In genomic region chr13:43786766-43787517, GRCh38 we compare ENCODE assay signal across 8 cellular contexts. TPM values are rescaled to one million over a fixed set of nuclear protein-coding genes. Genes with fewer than 3 reads are reported as not detected.
DNase-seq lines count a peak whose midpoint lies in the region; TF ChIP-seq lines count a peak whose summit lies in the region.

TSS of gene ENOX1 (minus strand) at chr13:43786972.

- H3K27ac ChIP-seq in A673 (ENCODE audit: low read depth, low read length, poor library complexity, severe bottlenecking) (no peak within 1 kb of the TSS), endodermal cell (ENCODE audit: low read depth, low read length) (no peak within 1 kb of the TSS), stomach (peak within 1 kb of the TSS; percentile 41 to 83 (median 64))

- H3K9me3 ChIP-seq in A673 (ENCODE audit: low read depth, low read length, poor library complexity, severe bottlenecking) (no peaks in the 10 kb centered on the region), MG63 (no peaks in the 10 kb centered on the region), endodermal cell (ENCODE audit: control insufficient read depth, low read length) (no peaks in the 10 kb centered on the region), stomach (no peaks in the 10 kb centered on the region)

- H3K4me1 Mint-ChIP-seq in endodermal cell: peaks cover 5% of the 10 kb centered on the region

- no peak within 1 kb of the TSS for H3K27ac Mint-ChIP-seq in endodermal cell

- TF ChIP-seq EP300 in stomach (IDR thresholded peaks at IDR 0.05): no peak

- 0 to 1% methylated on average over 6 to 93 of the region's 93 CpGs for WGBS in endodermal cell (ENCODE audit: insufficient coverage in 1 of 2, insufficient read length in 1 of 2), 2 experiments
- WGBS in stomach, 5 donors: 0 to 1% (median 1%) methylated on average over 55 to 93 of the region's 93 CpGs

- no peak for TF ChIP-seq POLR2A in stomach (IDR thresholded peaks at IDR 0.05)

- TF ChIP-seq CTCF in A673 (conservative IDR thresholded peaks at IDR 0.05; ENCODE audit: low read depth, low read length): peak; percentile 38; the same call in 1 of the 2 replicates
- peak; percentile 24 for TF ChIP-seq CTCF in GM10248 (IDR thresholded peaks at IDR 0.05; ENCODE audit: control extremely low read depth, extremely low read depth, low read depth, missing control alignments)
- no peak for TF ChIP-seq CTCF in WI38 (IDR thresholded peaks at IDR 0.05; ENCODE audit: low read depth, low read length)
- peak; percentile 44 for TF ChIP-seq CTCF in endodermal cell (conservative IDR thresholded peaks at IDR 0.05)
- TF ChIP-seq CTCF in stomach (IDR thresholded peaks at IDR 0.05): no peak

- CTCF ChIA-PET in A673 (lab: Charles Lee): interaction anchor here (0.7 to 1.0 kb wide), 2 partner anchors 486 to 701 kb away, joined by 3 to 6 read pairs; no protein-coding TSS in a partner anchor
- CTCF ChIA-PET in GM10248 (lab: Yijun Ruan, JAX): interaction anchor here (0.8 to 1.0 kb wide), 2 partner anchors 13 to 16 kb away, joined by 3 to 4 read pairs; no protein-coding TSS in a partner anchor

- H3K9me3 Mint-ChIP-seq in endodermal cell: no peaks in the 10 kb centered on the region

- H3K27me3 Mint-ChIP-seq in endodermal cell (ENCODE audit: insufficient read depth): peaks cover 64% of the 10 kb centered on the region

- peaks cover 4% of the 10 kb centered on the region for H3K4me1 ChIP-seq in A673 (ENCODE audit: insufficient read depth, low read length, poor library complexity, severe bottlenecking)
- H3K4me1 ChIP-seq in endodermal cell (ENCODE audit: control insufficient read depth, insufficient read depth, low read length): no peaks in the 10 kb centered on the region
- peaks cover 7 to 34% (median 32%) of the 10 kb centered on the region in 4 donors for H3K4me1 ChIP-seq in stomach

- POLR2A ChIA-PET in A673 (lab: Charles Lee; ENCODE audit: low non-redundant PET): no interaction called here
- POLR2A ChIA-PET in GM10248 (lab: Yijun Ruan, JAX): no interaction called here

- H3K9ac ChIP-seq in endodermal cell (ENCODE audit: extremely low read depth, low read length, poor library complexity, severe bottlenecking): no peak within 1 kb of the TSS

- intact Hi-C loops in A673 (cut with micrococcal nuclease; ENCODE audit: unreplicated experiment) (loop anchor here (5.0 kb wide), 1 partner anchor 485 kb away; no protein-coding TSS in a partner anchor), stomach (cut with DNase I; ENCODE audit: low total_unique reads) (no loop called here)

- H3K36me3 ChIP-seq in A673 (ENCODE audit: insufficient read depth, low read length, poor library complexity, severe bottlenecking): no peaks in the 10 kb centered on the region
- no peaks in the 10 kb centered on the region for H3K36me3 ChIP-seq in MG63
- H3K36me3 ChIP-seq in endodermal cell (ENCODE audit: control insufficient read depth, insufficient read depth, low read length): no peaks in the 10 kb centered on the region
- H3K36me3 ChIP-seq in stomach: no peaks in the 10 kb centered on the region

- H3K27me3 ChIP-seq in A673 (replicated peaks; ENCODE audit: insufficient read depth, low read depth, low read length, poor library complexity) (no peaks in the 10 kb centered on the region), MG63 (no peaks in the 10 kb centered on the region), endodermal cell (ENCODE audit: control insufficient read depth, insufficient read depth, low read length, poor library complexity, severe bottlenecking) (peaks cover 64% of the 10 kb centered on the region), stomach (peaks cover 0 to 43% (median 14%) of the 10 kb centered on the region in 3 donors)

- DNase-seq in A673 (ENCODE audit: low spot score) (peak; percentile 91), GM10248 (ENCODE audit: extremely low spot score) (peak; percentile 57), MG63 (peak; percentile 69), endodermal cell (peak; percentile 87), lung microvascular endothelial cell (ENCODE audit: low read depth in 2 of 2) (peak; percentile 71 to 77), stomach (peak; percentile 49)
- DNase-seq in effector CD8-positive, alpha-beta T cell (lab: John Stamatoyannopoulos, UW): no peak

- H3K4me3 ChIP-seq in A673 (ENCODE audit: low read depth, low read length, poor library complexity, severe bottlenecking) (peak within 1 kb of the TSS; percentile 68), MG63 (peak within 1 kb of the TSS; percentile 62), WI38 (ENCODE audit: low read depth, low read length) (peak within 1 kb of the TSS; percentile 65), endodermal cell (ENCODE audit: low read length) (peak within 1 kb of the TSS; percentile 75), stomach (peak within 1 kb of the TSS; percentile 51 to 78 (median 72))

- H3K36me3 Mint-ChIP-seq in endodermal cell (ENCODE audit: low read depth): no peaks in the 10 kb centered on the region

- TSS peak; percentile 75 for BruUV-seq in A673 (replicated peaks; lab: Mats Ljungman, UMichigan)

- peak within 1 kb of the TSS; percentile 63 for H3K4me3 Mint-ChIP-seq in endodermal cell

RNA-seq across cellular contexts. Expression of gene ENOX1, which starts in this region (rescaled TPM):
- total RNA-seq in A673 (2021) (4.4 and 4.5 TPM in 2 replicates), endodermal cell (under 1 TPM in 1 of 2 donors, not detected in 1; 0.33 TPM), lung microvascular endothelial cell (under 0.01 and 1.7 TPM in 2 replicates), stomach (1 to 10 TPM in 4 of 5 donors, not detected in 1; 1.3 to 6.2 (median 2.1) TPM)
- 1.5 and 2.4 TPM in 2 replicates for total RNA-seq in MG63 (2014; rRNA removed; shearing (Covaris generic); ENCODE audit: low replicate concordance)
- polyA plus RNA-seq in endodermal cell (2013, experiment 1 of 2): 2.2 TPM
- polyA plus RNA-seq in endodermal cell (2013, experiment 2 of 2): 2.9 TPM
- polyA plus RNA-seq in stomach: 1 to 10 TPM in 1 of 3 donors, under 1 TPM in 2; 0.46 to 1.4 (median 0.58) TPM

Comparison
In these comparisons a context has a peak if more than half of its experiments do, and no peak if none do; other contexts are left out.
1. H3K27ac ChIP-seq: peak in stomach (5 of 5); none in A673 (single experiment) and endodermal cell (single experiment).
2. CTCF ChIP-seq: peak in A673 (single experiment), GM10248 (single experiment) and endodermal cell (single experiment); none in WI38 (single experiment) and stomach (0 of 7).
3. Peak in every context shown above with its lines, with median percentiles within 50 percentile points of each other: H3K4me3 ChIP-seq.